25 cellular contexts compared by ENCODE assay signal in genomic region chr17:47335101-47335936, GRCh38.
"Had no signal": no experiment of that assay in that cellular context is flagged by ENCODE, and none has a peak within 500 bp of the region (broad histone marks: within the 10 kb centered on the region; RNA-seq: fewer than 3 reads in every experiment).

No MANE protein-coding gene starts in this region.

- H3K27me3 Mint-ChIP-seq: activated CD4-positive, alpha-beta memory T cell treated with anti-CD3 and anti-CD28 coated beads for 36 hours; activated naive CD4-positive, alpha-beta T cell treated with anti-CD3 and anti-CD28 coated beads, Interleukin-2, amount 10 ng/mL, durations not matched to agents 7 days and 5 days; memory B cell had no signal

- H3K36me3 ChIP-seq: cardiac muscle cell, transverse colon had no signal

- H2AFZ ChIP-seq: parathyroid adenoma had no signal

- H3K9ac ChIP-seq: parathyroid adenoma had no signal

- H3K27me3 ChIP-seq: body of pancreas, cardiac muscle cell, esophagus muscularis mucosa, heart left ventricle, stomach, suprapubic skin, transverse colon, uterus had no signal

- H3K79me2 ChIP-seq: parathyroid adenoma had no signal

- H3K36me3 Mint-ChIP-seq: stimulated activated effector memory CD8-positive, alpha-beta T cell treated with anti-CD3 and anti-CD28 coated beads, Interleukin-12 subunit alpha, Interleukin-12 subunit beta, amount 100 ng/mL, for 72 hours had no signal

- H3K27ac ChIP-seq: body of pancreas, cardiac muscle cell, esophagus muscularis mucosa, heart left ventricle, parathyroid adenoma, stomach, suprapubic skin, transverse colon, uterus had no signal

- H3K4me1 Mint-ChIP-seq: activated naive CD4-positive, alpha-beta T cell treated with anti-CD3 and anti-CD28 coated beads, Interleukin-2, amount 10 ng/mL, durations not matched to agents 7 days and 5 days; memory B cell; nephron progenitor cell; stimulated activated effector memory CD8-positive, alpha-beta T cell treated with anti-CD3 and anti-CD28 coated beads, Interleukin-12 subunit alpha, Interleukin-12 subunit beta, amount 100 ng/mL, for 72 hours had no signal

- H3K27ac Mint-ChIP-seq: activated CD4-positive, alpha-beta memory T cell treated with anti-CD3 and anti-CD28 coated beads for 36 hours; activated naive CD4-positive, alpha-beta T cell treated with anti-CD3 and anti-CD28 coated beads, Interleukin-2, amount 10 ng/mL, durations not matched to agents 7 days and 5 days; activated T-cell treated with anti-CD3 and anti-CD28 coated beads, Interleukin-2, amount 50 U/mL, for 72 hours; memory B cell; nephron progenitor cell; stimulated activated effector memory CD8-positive, alpha-beta T cell treated with anti-CD3 and anti-CD28 coated beads, Interleukin-12 subunit alpha, Interleukin-12 subunit beta, amount 100 ng/mL, for 72 hours; T-helper 1 cell treated with Interleukin-12 subunit alpha and Interleukin-12 subunit beta and Interleukin-4 antibody, amounts not matched to agents 30 μg/mL and 1 μg/mL, for 36 hours had no signal

- H3K4me3 Mint-ChIP-seq: activated CD4-positive, alpha-beta memory T cell treated with anti-CD3 and anti-CD28 coated beads for 36 hours; activated naive CD4-positive, alpha-beta T cell treated with anti-CD3 and anti-CD28 coated beads, Interleukin-2, amount 10 ng/mL, durations not matched to agents 7 days and 5 days; activated T-cell treated with anti-CD3 and anti-CD28 coated beads, Interleukin-2, amount 50 U/mL, for 72 hours; memory B cell; nephron progenitor cell; stimulated activated effector memory CD8-positive, alpha-beta T cell treated with anti-CD3 and anti-CD28 coated beads, Interleukin-12 subunit alpha, Interleukin-12 subunit beta, amount 100 ng/mL, for 72 hours; T-helper 1 cell treated with Interleukin-12 subunit alpha and Interleukin-12 subunit beta and Interleukin-4 antibody, amounts not matched to agents 30 μg/mL and 1 μg/mL, for 36 hours had no signal

- H3K9me3 Mint-ChIP-seq: activated CD4-positive, alpha-beta memory T cell treated with anti-CD3 and anti-CD28 coated beads for 36 hours; activated naive CD4-positive, alpha-beta T cell treated with anti-CD3 and anti-CD28 coated beads, Interleukin-2, amount 10 ng/mL, durations not matched to agents 7 days and 5 days; activated T-cell treated with anti-CD3 and anti-CD28 coated beads, Interleukin-2, amount 50 U/mL, for 72 hours; stimulated activated effector memory CD8-positive, alpha-beta T cell treated with anti-CD3 and anti-CD28 coated beads, Interleukin-12 subunit alpha, Interleukin-12 subunit beta, amount 100 ng/mL, for 72 hours; T-helper 1 cell treated with Interleukin-12 subunit alpha and Interleukin-12 subunit beta and Interleukin-4 antibody, amounts not matched to agents 30 μg/mL and 1 μg/mL, for 36 hours had no signal

- H3K4me1 ChIP-seq: body of pancreas, esophagus muscularis mucosa, parathyroid adenoma, stomach, suprapubic skin, transverse colon, uterus had no signal

- DNase-seq: activated CD4-positive, alpha-beta memory T cell treated with anti-CD3 and anti-CD28 coated beads for 36 hours; activated CD4-positive, alpha-beta T cell treated with anti-CD3 and anti-CD28 coated beads for 48 hours; activated effector memory CD4-positive, alpha-beta T cell treated with Interleukin-2 at 50 U/mL for 16 hours; activated naive CD4-positive, alpha-beta T cell treated with anti-CD3 and anti-CD28 coated beads, Interleukin-2, amount 10 ng/mL, durations not matched to agents 7 days and 5 days; activated T-cell treated with anti-CD3 and anti-CD28 coated beads, Interleukin-2, amount 50 U/mL, for 72 hours; body of pancreas; effector memory CD4-positive, alpha-beta T cell; heart left ventricle; islet precursor cell; left cardiac atrium; mucosa of descending colon; nephron progenitor cell; right cardiac atrium; stimulated activated CD4-positive, alpha-beta T cell treated with anti-CD3 and anti-CD28 coated beads, Interleukin-1b, Interleukin-23, amount 100 ng/mL, for 48 hours; stomach; T1000; transverse colon; uterus had no signal

- H3K9me3 ChIP-seq: body of pancreas, esophagus muscularis mucosa, heart left ventricle, mucosa of descending colon, stomach, suprapubic skin, transverse colon, uterus had no signal

- H3K4me3 ChIP-seq: body of pancreas, cardiac muscle cell, esophagus muscularis mucosa, heart left ventricle, mucosa of descending colon, stomach, suprapubic skin, transverse colon, uterus had no signal

- ATAC-seq: activated T-cell treated with anti-CD3 and anti-CD28 coated beads, Interleukin-2, amount 50 U/mL, for 72 hours; body of pancreas; heart left ventricle; left cardiac atrium; mucosa of descending colon; right cardiac atrium; stimulated activated effector memory CD8-positive, alpha-beta T cell treated with anti-CD3 and anti-CD28 coated beads, Interleukin-12 subunit alpha, Interleukin-12 subunit beta, amount 100 ng/mL, for 72 hours had no signal
